1 cellular context compared by ENCODE assay signal in genomic region chr4:52368895-52369294, GRCh38.
TF ChIP-seq lines count a peak whose summit lies in the region.

No MANE protein-coding gene starts in this region.

TF ChIP-seq in HepG2, 621 proteins besides CTCF, POLR2A, EP300 and RAD21 (continued from another document):
- TF ChIP-seq HMG20A (CRISPR knock-in tag; IDR thresholded peaks at IDR 0.05; ENCODE audit: borderline replicate concordance) (peak; percentile 28; the same call in 1 of the 2 replicates), ZFP82 (CRISPR knock-in tag; IDR thresholded peaks at IDR 0.05; ENCODE audit: borderline replicate concordance) (no peak), NFATC3 (CRISPR knock-in tag; IDR thresholded peaks at IDR 0.05) (no peak), ZFP90 (CRISPR knock-in tag; IDR thresholded peaks at IDR 0.05; ENCODE audit: borderline replicate concordance) (no peak), ZNF24 (IDR thresholded peaks at IDR 0.05) (no peak), CC2D1A (CRISPR knock-in tag; IDR thresholded peaks at IDR 0.05) (no peak)
- TF ChIP-seq, protein P1, sequence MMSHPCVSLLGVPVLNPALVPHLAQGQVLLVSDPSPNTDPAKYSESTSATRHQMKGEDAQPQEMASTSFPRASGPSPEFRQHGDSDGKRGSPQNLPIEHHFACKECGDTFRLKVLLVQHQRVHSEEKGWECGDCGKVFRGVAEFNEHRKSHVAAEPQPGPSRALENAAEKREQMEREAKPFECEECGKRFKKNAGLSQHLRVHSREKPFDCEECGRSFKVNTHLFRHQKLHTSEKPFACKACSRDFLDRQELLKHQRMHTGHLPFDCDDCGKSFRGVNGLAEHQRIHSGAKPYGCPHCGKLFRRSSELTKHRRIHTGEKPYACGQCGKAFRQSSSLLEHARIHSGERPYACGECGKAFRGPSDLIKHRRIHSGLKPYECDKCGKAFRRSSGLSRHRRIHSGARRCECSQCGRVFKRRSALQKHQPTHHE (CRISPR knock-in tag; IDR thresholded peaks at IDR 0.05; ENCODE audit: borderline replicate concordance), result no peak
